Comparison of ENCODE assay signal across 25 cellular contexts in the genomic region with DNA sequence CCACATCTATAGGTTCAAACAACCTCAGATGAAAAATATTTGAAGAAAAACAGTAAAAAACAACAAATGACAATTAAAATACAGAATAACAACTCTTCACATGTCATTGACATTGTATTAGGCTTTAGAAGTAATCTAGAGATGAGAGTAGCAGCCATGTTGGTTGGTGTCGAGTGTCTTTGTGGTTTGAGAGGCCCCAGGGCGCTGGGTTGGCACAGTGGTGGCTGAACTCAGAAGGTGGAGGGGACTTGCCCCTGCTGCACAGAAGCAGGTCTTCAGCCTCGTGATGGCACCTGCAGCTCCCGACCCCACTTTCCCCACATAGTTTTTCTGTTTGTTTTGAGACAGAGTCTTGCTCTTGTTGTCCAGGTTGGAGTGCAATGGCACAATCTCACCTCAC.
"Had no signal": no experiment of that assay in that cellular context is flagged by ENCODE, and none has a peak within 500 bp of the region (broad histone marks: within the 10 kb centered on the region; RNA-seq: fewer than 3 reads in every experiment).

No MANE protein-coding gene starts in this region.

- DNase-seq: activated CD4-positive, alpha-beta memory T cell treated with anti-CD3 and anti-CD28 coated beads, Interleukin-2, amount 10 ng/mL, durations not matched to agents 7 days and 5 days; activated CD4-positive, alpha-beta T cell treated with anti-CD3 and anti-CD28 coated beads for 36 hours; activated CD4-positive, alpha-beta T cell treated with anti-CD3 and anti-CD28 coated beads, Interleukin-2, amount 50 U/mL, for 1 hour; activated gamma-delta T cell treated with Interleukin-2 at 50 U/mL for 16 hours; activated naive CD4-positive, alpha-beta T cell treated with anti-CD3 and anti-CD28 coated beads, Interleukin-2, amount 10 ng/mL, durations not matched to agents 7 days and 5 days; activated naive CD8-positive, alpha-beta T cell treated with anti-CD3 and anti-CD28 coated beads for 36 hours; activated T-cell treated with anti-CD3 and anti-CD28 coated beads, Interleukin-2, amount 50 U/mL, for 72 hours; cerebellar nuclear complex; KBM-7; MG63; NCI-H1105; NCI-H1436; NCI-H2081 treated with DMSO at 0.1 percent for 48 hours; NCI-H226; NCI-H510A; NCI-H526 treated with DMSO at 0.1 percent for 48 hours; NCI-H82; NK-92 treated with Interleukin-12 subunit alpha and Interleukin-12 subunit beta, amount 100 ng/mL, for 24 hours; Peyer's patch; Right ventricle myocardium superior; SJCRH30; T-helper 1 cell; WERI-Rb-1 had no signal

- H3K27me3 ChIP-seq: MG63, Peyer's patch, SJCRH30 had no signal

- H3K4me3 ChIP-seq: MG63, Peyer's patch, SJCRH30 had no signal

- H3K9ac ChIP-seq: SK-N-SH had no signal

- H3K4me2 ChIP-seq: SK-N-SH had no signal

- H3K36me3 ChIP-seq: MG63, Peyer's patch, SJCRH30, WERI-Rb-1 had no signal

- H3K27ac ChIP-seq: Peyer's patch, RWPE1, SJCRH30, WERI-Rb-1 had no signal

- H3K9me3 ChIP-seq: MG63, Peyer's patch, SJCRH30, SK-N-SH had no signal

- H3K4me1 ChIP-seq: Peyer's patch, SJCRH30 had no signal
